Comparison of ENCODE assay signal across 13 cellular contexts in genomic region chr9:137588311-137588710, GRCh38. TPM values are rescaled to one million over a fixed set of nuclear protein-coding genes. Genes with fewer than 3 reads are reported as not detected.
DNase-seq lines count a peak whose midpoint lies in the region; ATAC-seq and TF ChIP-seq lines count a peak whose summit lies in the region.
"Had no signal": no experiment of that assay in that cellular context is flagged by ENCODE, and none has a peak within 500 bp of the region (broad histone marks: within the 10 kb centered on the region; RNA-seq: fewer than 3 reads in every experiment).

No MANE protein-coding gene starts in this region.

- peaks cover 31% of the 10 kb centered on the region for H3K79me2 ChIP-seq in hepatocyte

- no peaks in the 10 kb centered on the region for H3K9me2 ChIP-seq in hepatocyte (replicated peaks; ENCODE audit: insufficient read depth)

- H3K4me1 ChIP-seq in hepatocyte (ENCODE audit: insufficient read depth) (peaks cover 7% of the 10 kb centered on the region), esophagus squamous epithelium (peaks cover 16 to 35% (median 19%) of the 10 kb centered on the region in 3 donors), spleen (peaks cover 6 to 48% (median 26%) of the 10 kb centered on the region in 6 donors)
- H3K4me1 ChIP-seq: BE2C had no signal

- H3K4me2 ChIP-seq in hepatocyte: peak overlapping the region; percentile 98

- H3K9me3 ChIP-seq in hepatocyte (ENCODE audit: low read depth): no peaks in the 10 kb centered on the region
- H3K9me3 ChIP-seq in esophagus squamous epithelium: no peaks in the 10 kb centered on the region
- H3K9me3 ChIP-seq in spleen: no peaks in the 10 kb centered on the region
- H3K9me3 ChIP-seq: BE2C had no signal

- H3K4me3 ChIP-seq in hepatocyte: no peak overlapping the region
- H3K4me3 ChIP-seq in esophagus squamous epithelium: no peak overlapping the region
- no peak overlapping the region for H3K4me3 ChIP-seq in spleen

- no peak overlapping the region for H3K27ac ChIP-seq in hepatocyte
- no peak overlapping the region for H3K27ac ChIP-seq in esophagus squamous epithelium
- H3K27ac ChIP-seq in spleen: no peak overlapping the region

- H4K20me1 ChIP-seq in hepatocyte (ENCODE audit: insufficient read depth, poor library complexity, severe bottlenecking): peaks cover 10% of the 10 kb centered on the region

- no peaks in the 10 kb centered on the region for H3K27me3 Mint-ChIP-seq in stimulated activated naive CD8-positive, alpha-beta T cell treated with anti-CD3 and anti-CD28 coated beads, Interleukin-15, Interleukin-2, amounts not matched to agents 100 ng/mL and 50 ng/mL, for 24 hours
- H3K27me3 Mint-ChIP-seq in stimulated activated naive CD8-positive, alpha-beta T cell treated with anti-CD3 and anti-CD28 coated beads, Interleukin-15, amount 100 ng/mL, for 72 hours: no peaks in the 10 kb centered on the region
- H3K27me3 Mint-ChIP-seq in WTC11 (ENCODE audit: low read depth): peaks cover 8% of the 10 kb centered on the region
- H3K27me3 Mint-ChIP-seq: dendritic cell treated with granulocyte-macrophage colony-stimulating factor and Interleukin-4, amounts not matched to agents 40 ng/mL and 50 ng/mL, for 4 days had no signal

- H3K4me3 Mint-ChIP-seq in stimulated activated naive CD8-positive, alpha-beta T cell treated with anti-CD3 and anti-CD28 coated beads, Interleukin-15, Interleukin-2, amounts not matched to agents 100 ng/mL and 50 ng/mL, for 24 hours: peak overlapping the region; percentile 89
- peak overlapping the region in 1 of 2 donors; percentile 39 for H3K4me3 Mint-ChIP-seq in stimulated activated naive CD8-positive, alpha-beta T cell treated with anti-CD3 and anti-CD28 coated beads, Interleukin-15, amount 100 ng/mL, for 72 hours
- H3K4me3 Mint-ChIP-seq in WTC11: peak overlapping the region; percentile 77

- no peak for ATAC-seq in stimulated activated naive CD8-positive, alpha-beta T cell treated with anti-CD3 and anti-CD28 coated beads, Interleukin-15, amount 100 ng/mL, for 72 hours
- ATAC-seq in WTC11: no peak

- H3K36me3 ChIP-seq in hepatocyte (replicated peaks; ENCODE audit: insufficient read depth, low read depth): no peaks in the 10 kb centered on the region
- peaks cover 19 to 54% (median 22%) of the 10 kb centered on the region in 3 donors for H3K36me3 ChIP-seq in esophagus squamous epithelium
- peaks cover 0 to 52% (median 33%) of the 10 kb centered on the region in 6 donors for H3K36me3 ChIP-seq in spleen

- no peak overlapping the region for H3K27ac Mint-ChIP-seq in stimulated activated naive CD8-positive, alpha-beta T cell treated with anti-CD3 and anti-CD28 coated beads, Interleukin-15, Interleukin-2, amounts not matched to agents 100 ng/mL and 50 ng/mL, for 24 hours
- no peak overlapping the region for H3K27ac Mint-ChIP-seq in stimulated activated naive CD8-positive, alpha-beta T cell treated with anti-CD3 and anti-CD28 coated beads, Interleukin-15, amount 100 ng/mL, for 72 hours
- H3K27ac Mint-ChIP-seq in WTC11: no peak overlapping the region

- WGBS in hepatocyte (ENCODE audit: low lambda C conversion rate, missing lambda C conversion rate): 90% methylated on average over 13 of the region's 13 CpGs
- 93 to 95% methylated on average over 4 to 10 of the region's 13 CpGs for WGBS in esophagus squamous epithelium, 2 donors
- 86 to 95% (median 89%) methylated on average over 11 to 13 of the region's 13 CpGs for WGBS in spleen, 5 donors

- intact Hi-C loops in esophagus squamous epithelium (cut with DNase I): no loop called here
- intact Hi-C loops in spleen (cut with DNase I; ENCODE audit: low total_unique reads): no loop called here

- no peak overlapping the region for H2AFZ ChIP-seq in hepatocyte

- POLR2A ChIA-PET in WTC11 (lab: Charles Lee): interaction anchor here (1.9 kb wide), 1 partner anchor 8 kb away, joined by 7 read pairs; no protein-coding TSS in a partner anchor

- DNase-seq in stimulated activated naive CD8-positive, alpha-beta T cell treated with anti-CD3 and anti-CD28 coated beads, Interleukin-15, amount 100 ng/mL, for 72 hours: no peak
- DNase-seq in WTC11 (ENCODE audit: low spot score) (no peak), hepatocyte (ENCODE audit: low spot score) (no peak), DMS79 treated with DMSO at 0.1 percent for 48 hours (lab: John Stamatoyannopoulos, UW) (no peak), hippocampal formation (lab: John Stamatoyannopoulos, UW) (no peak), esophagus squamous epithelium (lab: John Stamatoyannopoulos, UW) (no peak), spleen (no peak)
- DNase-seq: activated gamma-delta T cell treated with Interleukin-2 at 50 U/mL for 16 hours; BE2C; NCI-H345; stimulated activated CD4-positive, alpha-beta T cell treated with anti-CD3 and anti-CD28 coated beads, Interleukin-15, amount 100 ng/mL, for 24 hours had no signal

- peaks cover 22% of the 10 kb centered on the region for H3K4me1 Mint-ChIP-seq in stimulated activated naive CD8-positive, alpha-beta T cell treated with anti-CD3 and anti-CD28 coated beads, Interleukin-15, Interleukin-2, amounts not matched to agents 100 ng/mL and 50 ng/mL, for 24 hours (ENCODE audit: low read depth)
- peaks cover 41% of the 10 kb centered on the region for H3K4me1 Mint-ChIP-seq in stimulated activated naive CD8-positive, alpha-beta T cell treated with anti-CD3 and anti-CD28 coated beads, Interleukin-15, amount 100 ng/mL, for 72 hours
- peaks cover 5% of the 10 kb centered on the region; the same call in 1 of the 2 replicates for H3K4me1 Mint-ChIP-seq in WTC11

- no peaks in the 10 kb centered on the region for H3K9me3 Mint-ChIP-seq in stimulated activated naive CD8-positive, alpha-beta T cell treated with anti-CD3 and anti-CD28 coated beads, Interleukin-15, Interleukin-2, amounts not matched to agents 100 ng/mL and 50 ng/mL, for 24 hours
- no peaks in the 10 kb centered on the region for H3K9me3 Mint-ChIP-seq in stimulated activated naive CD8-positive, alpha-beta T cell treated with anti-CD3 and anti-CD28 coated beads, Interleukin-15, amount 100 ng/mL, for 72 hours
- no peaks in the 10 kb centered on the region for H3K9me3 Mint-ChIP-seq in WTC11
- H3K9me3 Mint-ChIP-seq: dendritic cell treated with granulocyte-macrophage colony-stimulating factor and Interleukin-4, amounts not matched to agents 40 ng/mL and 50 ng/mL, for 4 days had no signal

- TF ChIP-seq POLR2A in esophagus squamous epithelium (IDR thresholded peaks at IDR 0.05): no peak
- no peak for TF ChIP-seq POLR2A in spleen (IDR thresholded peaks at IDR 0.05)

- H3K36me3 Mint-ChIP-seq in stimulated activated naive CD8-positive, alpha-beta T cell treated with anti-CD3 and anti-CD28 coated beads, Interleukin-15, Interleukin-2, amounts not matched to agents 100 ng/mL and 50 ng/mL, for 24 hours (ENCODE audit: low read depth): peaks cover 38% of the 10 kb centered on the region
- peaks cover 28% of the 10 kb centered on the region for H3K36me3 Mint-ChIP-seq in WTC11

- TF ChIP-seq CTCF in WTC11 (IDR thresholded peaks at IDR 0.05): no peak
- no peak for TF ChIP-seq CTCF in hepatocyte (IDR thresholded peaks at IDR 0.05; ENCODE audit: poor library complexity)
- no peak for TF ChIP-seq CTCF in esophagus squamous epithelium (IDR thresholded peaks at IDR 0.05)
- no peak for TF ChIP-seq CTCF in spleen (IDR thresholded peaks at IDR 0.05 in 8 of 11, conservative IDR thresholded peaks at IDR 0.05 in 3 of 11)

- CTCF ChIA-PET in WTC11 (lab: Charles Lee): interaction anchor here (2.3 kb wide), 1 partner anchor 10 kb away, joined by 8 read pairs; the partner anchor contains the start of gene DPH7

- H3K27me3 ChIP-seq in hepatocyte: no peaks in the 10 kb centered on the region
- no peaks in the 10 kb centered on the region for H3K27me3 ChIP-seq in esophagus squamous epithelium
- H3K27me3 ChIP-seq in spleen (replicated peaks in 1 of 7): no peaks in the 10 kb centered on the region
- H3K27me3 ChIP-seq: BE2C had no signal

RNA-seq across cellular contexts. Expression of gene ZMYND19, which starts 2.0 kb away (rescaled TPM):
- 61.9 to 77.9 TPM (median 63.8 TPM) in 3 replicates for total RNA-seq in WTC11 (2021)
- 20.4 and 24.3 TPM in 2 replicates for total RNA-seq in hepatocyte
- polyA plus RNA-seq in hepatocyte: 46.9 and 50.3 TPM in 2 replicates
- total RNA-seq in esophagus squamous epithelium: 10 to 100 TPM; 17.5 to 28.8 (median 25.2) TPM
- total RNA-seq in spleen: 10 to 100 TPM; 12.7 to 17.5 (median 15.3) TPM
- polyA plus RNA-seq in spleen: 10 to 100 TPM; 17.7 to 24.1 (median 17.8) TPM

RNA-seq across cellular contexts. Expression of gene DPH7, which starts 9.6 kb away (rescaled TPM):
- 40.3 to 43.9 TPM (median 40.5 TPM) in 3 replicates for total RNA-seq in WTC11 (2021)
- total RNA-seq in hepatocyte: 26.8 and 28.3 TPM in 2 replicates
- 36.9 and 45.5 TPM in 2 replicates for polyA plus RNA-seq in hepatocyte
- 10 to 100 TPM; 13.4 to 32.2 (median 21.7) TPM for total RNA-seq in esophagus squamous epithelium
- total RNA-seq in spleen: 10 to 100 TPM; 31.7 to 47.3 (median 39.8) TPM
- polyA plus RNA-seq in spleen: 10 to 100 TPM; 41.3 to 80.5 (median 67.4) TPM

RNA-seq across cellular contexts. Expression of gene ARRDC1, which starts 17.2 kb away (rescaled TPM):
- 41.2 to 48.3 TPM (median 41.3 TPM) in 3 replicates for total RNA-seq in WTC11 (2021)
- total RNA-seq in hepatocyte: 62.7 and 86.0 TPM in 2 replicates
- 102 and 109 TPM in 2 replicates for polyA plus RNA-seq in hepatocyte
- 100 to 1,000 TPM in 2 of 4 donors, 10 to 100 TPM in 2; 53.3 to 121 (median 89.6) TPM for total RNA-seq in esophagus squamous epithelium
- 10 to 100 TPM; 51.4 to 85.2 (median 70.2) TPM for total RNA-seq in spleen
- polyA plus RNA-seq in spleen: 100 to 1,000 TPM in 1 of 3 donors, 10 to 100 TPM in 2; 60.1 to 158 (median 95.1) TPM

RNA-seq across cellular contexts. Expression of gene EHMT1, which starts 30.5 kb away (rescaled TPM):
- total RNA-seq in WTC11 (2021) (152 to 170 TPM (median 154 TPM) in 3 replicates), hepatocyte (40.6 and 46.0 TPM in 2 replicates), esophagus squamous epithelium (10 to 100 TPM; 42.8 to 87.0 (median 65.0) TPM), spleen (100 to 1,000 TPM in 6 of 7 donors, 10 to 100 TPM in 1; 87.7 to 163 (median 130) TPM)
- polyA plus RNA-seq in hepatocyte (47.0 and 47.7 TPM in 2 replicates), spleen (10 to 100 TPM; 35.5 to 60.9 (median 54.9) TPM)

RNA-seq across cellular contexts. Expression of gene MRPL41, which starts 36.6 kb away (rescaled TPM):
- total RNA-seq in WTC11 (2021) (70.1 to 79.4 TPM (median 74.8 TPM) in 3 replicates), hepatocyte (34.7 and 36.6 TPM in 2 replicates), esophagus squamous epithelium (10 to 100 TPM; 31.6 to 48.6 (median 37.1) TPM), spleen (10 to 100 TPM; 20.5 to 38.1 (median 32.8) TPM)
- polyA plus RNA-seq in hepatocyte (86.0 and 94.5 TPM in 2 replicates), spleen (10 to 100 TPM; 69.9 to 98.1 (median 84.9) TPM)
